In the genomic region with DNA sequence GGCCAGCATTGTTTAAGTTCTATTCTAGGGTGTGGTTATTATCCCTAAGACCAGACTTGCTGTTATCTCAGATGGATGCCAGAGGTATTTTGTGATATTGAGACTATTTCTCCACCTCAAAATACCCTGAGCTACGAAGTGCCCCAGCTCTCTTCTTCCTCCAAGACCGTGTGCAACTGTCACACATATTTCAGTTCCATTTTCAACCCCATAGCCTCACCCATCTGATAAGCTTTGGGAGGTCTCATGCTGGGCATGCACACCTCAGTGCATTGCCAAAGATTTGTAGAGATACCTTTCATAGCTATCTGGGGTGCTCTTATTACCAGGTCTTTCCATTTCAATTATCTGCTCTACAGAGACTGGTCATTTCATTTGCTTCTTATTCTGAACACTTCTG, we compare ENCODE assay signal across 25 cellular contexts.
A peak's percentile ranks its signal among the peaks of the same experiment; 100 is the strongest.
DNase-seq lines count a peak whose midpoint lies in the region; ATAC-seq and TF ChIP-seq lines count a peak whose summit lies in the region.
"Had no signal": no experiment of that assay in that cellular context is flagged by ENCODE, and none has a peak within 500 bp of the region (broad histone marks: within the 10 kb centered on the region; RNA-seq: fewer than 3 reads in every experiment).

No MANE protein-coding gene starts in this region.

- no peaks in the 10 kb centered on the region for H3K9me2 ChIP-seq in SU-DHL-6 (replicated peaks; ENCODE audit: insufficient read depth, low read length)

- H3K9me3 ChIP-seq in OCI-LY3 (ENCODE audit: insufficient read depth, low read length) = no peaks in the 10 kb centered on the region
- H3K9me3 ChIP-seq in SU-DHL-6 (ENCODE audit: insufficient read depth, low read length) = no peaks in the 10 kb centered on the region; the same call in 1 of the 2 replicates
- H3K9me3 ChIP-seq: BE2C, BLaER1 had no signal

- no peaks in the 10 kb centered on the region for H3K36me3 Mint-ChIP-seq in HFFc6 (ENCODE audit: low read depth)
- H3K36me3 Mint-ChIP-seq: CD14-positive monocyte; CD4-positive, alpha-beta memory T cell; CD4-positive, CD25-positive, alpha-beta regulatory T cell; CD8-positive, alpha-beta memory T cell had no signal

- no peak for ATAC-seq in HG02588 (IDR thresholded peaks at IDR 0.05; ENCODE audit: unreplicated experiment)
- ATAC-seq: GM12878 had no signal

- H2AFZ ChIP-seq in OCI-LY3 (ENCODE audit: low read depth, low read length) (peak overlapping the region; percentile 76), SU-DHL-6 (ENCODE audit: low read depth, low read length, severe bottlenecking) (peak overlapping the region; percentile 25)

- peak overlapping the region; percentile 3 for H3K4me2 ChIP-seq in OCI-LY3 (ENCODE audit: low read length)
- H3K4me2 ChIP-seq in SU-DHL-6 (ENCODE audit: low read depth, low read length, poor library complexity, severe bottlenecking) = no peak overlapping the region
- H3K4me2 ChIP-seq: BLaER1 had no signal

- H3K27me3 Mint-ChIP-seq in HFFc6 (ENCODE audit: insufficient read depth) = no peaks in the 10 kb centered on the region
- H3K27me3 Mint-ChIP-seq: CD4-positive, alpha-beta memory T cell; CD4-positive, CD25-positive, alpha-beta regulatory T cell had no signal

- H3K79me2 ChIP-seq in OCI-LY3 (ENCODE audit: low read length) (no peaks in the 10 kb centered on the region), SU-DHL-6 (ENCODE audit: insufficient read depth, low read length) (no peaks in the 10 kb centered on the region)

- no peaks in the 10 kb centered on the region for H3K4me1 ChIP-seq in OCI-LY3 (ENCODE audit: low read length)
- H3K4me1 ChIP-seq: BE2C, BLaER1 had no signal

- DNase-seq in NCI-H226 (peak; percentile 28), hypothalamus (lab: John Stamatoyannopoulos, UW) (no peak), NCI-H748 treated with DMSO at 0.1 percent for 48 hours (lab: John Stamatoyannopoulos, UW) (no peak), HFFc6 (no peak)
- DNase-seq: 8988T; ACHN; BE2C; C1 segment of cervical spinal cord; CD4-positive, alpha-beta memory T cell; CD4-positive, CD25-positive, alpha-beta regulatory T cell; CD8-positive, alpha-beta memory T cell; COR-L47; DMS 273 treated with DMSO at 0.1 percent for 48 hours; DMS153; DMS53; DMS79; DND-41; EL; GDM1 had no signal

- H3K27me3 ChIP-seq in OCI-LY3 (ENCODE audit: low read depth, low read length) = no peaks in the 10 kb centered on the region
- H3K27me3 ChIP-seq in SU-DHL-6 (ENCODE audit: low read length) = no peaks in the 10 kb centered on the region
- H3K27me3 ChIP-seq: BE2C, BLaER1 had no signal

- no peak overlapping the region for H3K27ac ChIP-seq in OCI-LY3 (ENCODE audit: low read length)
- no peak overlapping the region for H3K27ac ChIP-seq in SU-DHL-6 (ENCODE audit: low read depth, low read length)
- H3K27ac ChIP-seq: BLaER1 had no signal

- no peaks in the 10 kb centered on the region for H4K20me1 ChIP-seq in OCI-LY3 (ENCODE audit: insufficient read depth, low read length)
- H4K20me1 ChIP-seq in SU-DHL-6 (ENCODE audit: low read depth, low read length) = no peaks in the 10 kb centered on the region
- H4K20me1 ChIP-seq: BLaER1 had no signal

- no peaks in the 10 kb centered on the region for H3F3A ChIP-seq in SU-DHL-6 (ENCODE audit: insufficient read depth)

- H3K4me3 ChIP-seq in OCI-LY3 (ENCODE audit: low read length) (no peak overlapping the region), SU-DHL-6 (ENCODE audit: insufficient read depth, low read length, poor library complexity, severe bottlenecking) (no peak overlapping the region)
- H3K4me3 ChIP-seq: BLaER1, GM12878 had no signal

- no peak overlapping the region for H3K9ac ChIP-seq in OCI-LY3 (ENCODE audit: low read length)
- H3K9ac ChIP-seq in SU-DHL-6 (ENCODE audit: low read length) = no peak overlapping the region
- H3K9ac ChIP-seq: BLaER1 had no signal

- H3K27ac Mint-ChIP-seq in HFFc6 = no peak overlapping the region
- H3K27ac Mint-ChIP-seq: CD14-positive monocyte; CD4-positive, alpha-beta memory T cell; CD4-positive, CD25-positive, alpha-beta regulatory T cell; CD8-positive, alpha-beta memory T cell had no signal

- no peak overlapping the region for H3K4me3 Mint-ChIP-seq in HFFc6
- H3K4me3 Mint-ChIP-seq: CD14-positive monocyte; CD4-positive, alpha-beta memory T cell; CD4-positive, CD25-positive, alpha-beta regulatory T cell; CD8-positive, alpha-beta memory T cell had no signal

- H3K36me3 ChIP-seq in OCI-LY3 (replicated peaks; ENCODE audit: low read depth, low read length) (no peaks in the 10 kb centered on the region), SU-DHL-6 (ENCODE audit: low read length) (no peaks in the 10 kb centered on the region)
- H3K36me3 ChIP-seq: BE2C, BLaER1 had no signal

- TF ChIP-seq CTCF in OCI-LY3 (IDR thresholded peaks at IDR 0.05; ENCODE audit: low read depth, low read length) = no peak
- TF ChIP-seq CTCF in SU-DHL-6 (IDR thresholded peaks at IDR 0.05; ENCODE audit: insufficient read depth, low read length, poor library complexity, severe bottlenecking) = no peak
- no peak for TF ChIP-seq CTCF in HFFc6 (IDR thresholded peaks at IDR 0.05)

- no peaks in the 10 kb centered on the region for H3K4me1 Mint-ChIP-seq in HFFc6 (ENCODE audit: low read depth)
- H3K4me1 Mint-ChIP-seq: CD14-positive monocyte; CD4-positive, alpha-beta memory T cell; CD4-positive, CD25-positive, alpha-beta regulatory T cell; CD8-positive, alpha-beta memory T cell had no signal

- H3K9me3 Mint-ChIP-seq in HFFc6 = peaks cover 9% of the 10 kb centered on the region
